8 cellular contexts compared by ENCODE assay signal in genomic region chr5:6632931-6633468, GRCh38. TPM values are rescaled to one million over a fixed set of nuclear protein-coding genes. Genes with fewer than 3 reads are reported as not detected.
A peak's percentile ranks its signal among the peaks of the same experiment; 100 is the strongest.
DNase-seq lines count a peak whose midpoint lies in the region; ATAC-seq and TF ChIP-seq lines count a peak whose summit lies in the region.

TSS of gene NSUN2 (minus strand) at chr5:6633044. CDS start at chr5:6632979, 65 bp downstream.
TSS of gene SRD5A1 (plus strand) at chr5:6633440. CDS start at chr5:6633577, 137 bp downstream.

- H3K27ac Mint-ChIP-seq in activated CD4-positive, alpha-beta T cell treated with anti-CD3 and anti-CD28 coated beads, Interleukin-2, amount 10 ng/mL, durations not matched to agents 24 days and 14 days, result peak within 1 kb of the TSS; percentile 99

- DNase-seq in NCI-H526 treated with DMSO at 0.1 percent for 48 hours (lab: John Stamatoyannopoulos, UW) (peak; percentile 87), colonic mucosa (peak; percentile 93), left kidney (ENCODE audit: low read depth, low spot score) (peak; percentile 96)
- DNase-seq in activated CD4-positive, alpha-beta T cell treated with anti-CD3 and anti-CD28 coated beads, Interleukin-2, amount 10 ng/mL, durations not matched to agents 24 days and 14 days, result peak; percentile 97
- DNase-seq in stimulated activated CD4-positive, alpha-beta T cell treated with anti-CD3 and anti-CD28 coated beads, Interleukin-1b, Interleukin-23, amount 100 ng/mL, for 48 hours, result peak; percentile 91

- no peaks in the 10 kb centered on the region for H3K27me3 Mint-ChIP-seq in activated CD4-positive, alpha-beta T cell treated with anti-CD3 and anti-CD28 coated beads, Interleukin-2, amount 10 ng/mL, durations not matched to agents 24 days and 14 days

- H4K20me1 ChIP-seq in BLaER1 treated with 17β-estradiol and CSF1 and Interleukin-3, amounts not matched to agents 10 nM and 100 nM, result peaks cover 42 to 78% (median 53%) of the 10 kb centered on the region in 11 experiments; a peak in 21 of 22 replicates

- no peak for TF ChIP-seq CTCF in colonic mucosa (IDR thresholded peaks at IDR 0.05)

- ATAC-seq in GM19351 (IDR thresholded peaks at IDR 0.05; ENCODE audit: unreplicated experiment) (peak; percentile 81), HG03520 (IDR thresholded peaks at IDR 0.05; ENCODE audit: unreplicated experiment) (peak; percentile 84)

- H3K9me3 ChIP-seq in BLaER1 treated with 17β-estradiol and CSF1 and Interleukin-3, amounts not matched to agents 10 nM and 100 nM (replicated peaks in 1 of 11), result no peaks in the 10 kb centered on the region
- H3K9me3 ChIP-seq in colonic mucosa, result no peaks in the 10 kb centered on the region

- H3K27me3 ChIP-seq in BLaER1 treated with 17β-estradiol and CSF1 and Interleukin-3, amounts not matched to agents 10 nM and 100 nM, result no peaks in the 10 kb centered on the region; a peak in 1 of 22 replicates
- no peaks in the 10 kb centered on the region for H3K27me3 ChIP-seq in colonic mucosa

- peak within 1 kb of the TSS; percentile 90 to 99 (median 97) for H3K9ac ChIP-seq in BLaER1 treated with 17β-estradiol and CSF1 and Interleukin-3, amounts not matched to agents 10 nM and 100 nM
- peak within 1 kb of the TSS; percentile 82 to 89 for H3K9ac ChIP-seq in colonic mucosa (ENCODE audit: low read depth in 2 of 2, low read length in 2 of 2)

- peaks cover 36 to 47% (median 38%) of the 10 kb centered on the region in 11 experiments for H3K36me3 ChIP-seq in BLaER1 treated with 17β-estradiol and CSF1 and Interleukin-3, amounts not matched to agents 10 nM and 100 nM
- H3K36me3 ChIP-seq in colonic mucosa, result no peaks in the 10 kb centered on the region

- peak within 1 kb of the TSS; percentile 84 to 99 (median 96) for H3K4me3 ChIP-seq in BLaER1 treated with 17β-estradiol and CSF1 and Interleukin-3, amounts not matched to agents 10 nM and 100 nM
- H3K4me3 ChIP-seq in colonic mucosa, result peak within 1 kb of the TSS; percentile 99

- H3K36me3 Mint-ChIP-seq in activated CD4-positive, alpha-beta T cell treated with anti-CD3 and anti-CD28 coated beads, Interleukin-2, amount 10 ng/mL, durations not matched to agents 24 days and 14 days (ENCODE audit: low read depth), result peaks cover 45% of the 10 kb centered on the region

- peaks cover 19 to 32% (median 24%) of the 10 kb centered on the region in 10 experiments for H3K4me1 ChIP-seq in BLaER1 treated with 17β-estradiol and CSF1 and Interleukin-3, amounts not matched to agents 10 nM and 100 nM
- H3K4me1 ChIP-seq in colonic mucosa, result peaks cover 12% of the 10 kb centered on the region

- peak within 1 kb of the TSS; percentile 85 to 96 (median 94) for H3K4me2 ChIP-seq in BLaER1 treated with 17β-estradiol and CSF1 and Interleukin-3, amounts not matched to agents 10 nM and 100 nM

- peaks cover 40% of the 10 kb centered on the region for H3K4me1 Mint-ChIP-seq in activated CD4-positive, alpha-beta T cell treated with anti-CD3 and anti-CD28 coated beads, Interleukin-2, amount 10 ng/mL, durations not matched to agents 24 days and 14 days

- intact Hi-C loops in activated CD4-positive, alpha-beta T cell treated with anti-CD3 and anti-CD28 coated beads, Interleukin-2, amount 10 ng/mL, durations not matched to agents 24 days and 14 days (cut with micrococcal nuclease), result loop anchor here (1.0 to 2.0 kb wide), 5 partner anchors 80 to 1236 kb away; partner anchors contain the start of genes FASTKD3, ICE1, MED10 and MTRR
- intact Hi-C loops in colonic mucosa (cut with DNase I), result loop anchor here (5.0 kb wide), 1 partner anchor 114 kb away; no protein-coding TSS in a partner anchor

- no peaks in the 10 kb centered on the region for H3K9me3 Mint-ChIP-seq in activated CD4-positive, alpha-beta T cell treated with anti-CD3 and anti-CD28 coated beads, Interleukin-2, amount 10 ng/mL, durations not matched to agents 24 days and 14 days

- peak within 1 kb of the TSS; percentile 100 for H3K4me3 Mint-ChIP-seq in activated CD4-positive, alpha-beta T cell treated with anti-CD3 and anti-CD28 coated beads, Interleukin-2, amount 10 ng/mL, durations not matched to agents 24 days and 14 days

- peak within 1 kb of the TSS; percentile 92 to 100 (median 98) for H3K27ac ChIP-seq in BLaER1 treated with 17β-estradiol and CSF1 and Interleukin-3, amounts not matched to agents 10 nM and 100 nM
- H3K27ac ChIP-seq in colonic mucosa, result peak within 1 kb of the TSS; percentile 81

RNA-seq across cellular contexts. Expression of gene NSUN2, which starts in this region (rescaled TPM):
- total RNA-seq in activated CD4-positive, alpha-beta T cell treated with anti-CD3 and anti-CD28 coated beads, Interleukin-2, amount 10 ng/mL, durations not matched to agents 24 days and 14 days, result 138 and 140 TPM in 2 replicates
- total RNA-seq in colonic mucosa, result 10 to 100 TPM; 46.9 to 69.9 TPM

RNA-seq across cellular contexts. Expression of gene SRD5A1, which starts in this region (rescaled TPM):
- total RNA-seq in activated CD4-positive, alpha-beta T cell treated with anti-CD3 and anti-CD28 coated beads, Interleukin-2, amount 10 ng/mL, durations not matched to agents 24 days and 14 days, result 14.8 and 16.6 TPM in 2 replicates
- 10 to 100 TPM; 15.9 to 17.4 TPM for total RNA-seq in colonic mucosa

Comparison
In these comparisons a context has a peak if more than half of its experiments do, and no peak if none do; other contexts are left out.
1. Peak in every context shown above with its lines: DNase-seq, ATAC-seq, H3K4me3 ChIP-seq and H3K27ac ChIP-seq.